Comparison of ENCODE assay signal across 9 cellular contexts in the genomic region with DNA sequence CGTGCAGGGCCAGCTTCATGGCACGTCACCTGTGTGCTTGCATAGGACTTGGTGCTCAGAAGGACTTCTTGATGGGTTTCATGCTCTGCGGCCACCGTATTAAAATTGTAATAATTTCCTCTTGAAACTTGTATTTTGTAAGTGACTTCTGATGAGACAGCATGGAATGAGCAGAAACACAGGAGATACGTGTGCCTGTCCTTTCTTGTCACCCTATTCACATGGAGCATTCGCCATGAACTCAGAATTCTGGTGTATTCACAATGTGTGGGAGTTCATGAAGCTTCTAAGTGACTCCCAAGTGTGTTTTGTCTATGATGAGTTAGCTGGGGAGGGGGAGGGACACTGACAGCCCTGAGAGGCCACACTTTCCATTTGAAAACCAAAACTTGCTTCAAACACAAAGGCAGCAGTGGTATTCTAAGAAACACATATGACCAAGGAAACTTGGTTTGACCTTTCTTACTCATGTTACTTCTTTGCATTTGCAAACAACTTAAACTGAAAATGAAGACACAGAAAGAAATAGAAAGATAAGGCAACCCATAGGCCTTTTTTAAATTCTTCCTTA.
DNase-seq lines count a peak whose midpoint lies in the region; ATAC-seq and TF ChIP-seq lines count a peak whose summit lies in the region.
"Had no signal": no experiment of that assay in that cellular context is flagged by ENCODE, and none has a peak within 500 bp of the region (broad histone marks: within the 10 kb centered on the region; RNA-seq: fewer than 3 reads in every experiment).

No MANE protein-coding gene starts in this region.

- H3K36me3 ChIP-seq in spleen (peaks cover 0 to 55% (median 4%) of the 10 kb centered on the region in 6 donors), tibial artery (no peaks in the 10 kb centered on the region)
- H3K36me3 ChIP-seq: gastroesophageal sphincter had no signal

- H3K9me3 ChIP-seq in spleen (no peaks in the 10 kb centered on the region), tibial artery (no peaks in the 10 kb centered on the region)
- H3K9me3 ChIP-seq: gastroesophageal sphincter had no signal

- ATAC-seq in GM18519 (IDR thresholded peaks at IDR 0.05; ENCODE audit: low FRiP score, unreplicated experiment): peak; percentile 80
- peak; percentile 78 for ATAC-seq in HG02623 (IDR thresholded peaks at IDR 0.05; ENCODE audit: unreplicated experiment)

- H3K4me3 ChIP-seq in spleen (peak overlapping the region in 1 of 8 donors; percentile 51), tibial artery (no peak overlapping the region)
- H3K4me3 ChIP-seq: gastroesophageal sphincter had no signal

- H3K27me3 ChIP-seq in spleen (replicated peaks in 1 of 7) (no peaks in the 10 kb centered on the region), tibial artery (no peaks in the 10 kb centered on the region)
- H3K27me3 ChIP-seq: gastroesophageal sphincter had no signal

- peak; percentile 31 to 49 for DNase-seq in activated CD4-positive, alpha-beta T cell treated with anti-CD3 and anti-CD28 coated beads for 4 hours
- no peak for DNase-seq in spleen
- DNase-seq in NCI-H187 (lab: John Stamatoyannopoulos, UW): no peak
- DNase-seq in NCI-H226: no peak
- DNase-seq in Kasumi-1 (lab: John Stamatoyannopoulos, UW): no peak
- DNase-seq in tibial artery: no peak

- TF ChIP-seq CTCF in spleen (IDR thresholded peaks at IDR 0.05 in 8 of 11, conservative IDR thresholded peaks at IDR 0.05 in 3 of 11) (no peak), tibial artery (IDR thresholded peaks at IDR 0.05) (no peak)

- H3K27ac ChIP-seq in spleen: peak overlapping the region in 7 of 8 donors; percentile 48 to 93 (median 83)
- H3K27ac ChIP-seq in tibial artery: no peak overlapping the region
- H3K27ac ChIP-seq: gastroesophageal sphincter had no signal

- intact Hi-C loops in spleen (cut with DNase I; ENCODE audit: low total_unique reads) (no loop called here), tibial artery (cut with DNase I; ENCODE audit: low total_unique reads) (no loop called here)

- WGBS in spleen, 5 donors: 77 to 85% (median 83%) methylated on average over 6 of the region's 6 CpGs

- H3K4me1 ChIP-seq in spleen (peaks cover 0 to 62% (median 36%) of the 10 kb centered on the region in 6 donors), tibial artery (peaks cover 0 to 12% (median 3%) of the 10 kb centered on the region in 4 donors)
- H3K4me1 ChIP-seq: gastroesophageal sphincter had no signal

- no peak for TF ChIP-seq POLR2A in spleen (IDR thresholded peaks at IDR 0.05)

Comparison
In these comparisons a context has a peak if more than half of its experiments do, and no peak if none do; other contexts are left out.
1. DNase-seq: peak in activated CD4-positive, alpha-beta T cell treated with anti-CD3 and anti-CD28 coated beads for 4 hours (2 of 2); none in spleen (single experiment), NCI-H187 (0 of 2), NCI-H226 (single experiment), Kasumi-1 (0 of 2) and tibial artery (0 of 2).
2. H3K27ac ChIP-seq: peak in spleen (7 of 8); none in tibial artery (0 of 2).